ENCODE assay signal across 8 cellular contexts in the genomic region with DNA sequence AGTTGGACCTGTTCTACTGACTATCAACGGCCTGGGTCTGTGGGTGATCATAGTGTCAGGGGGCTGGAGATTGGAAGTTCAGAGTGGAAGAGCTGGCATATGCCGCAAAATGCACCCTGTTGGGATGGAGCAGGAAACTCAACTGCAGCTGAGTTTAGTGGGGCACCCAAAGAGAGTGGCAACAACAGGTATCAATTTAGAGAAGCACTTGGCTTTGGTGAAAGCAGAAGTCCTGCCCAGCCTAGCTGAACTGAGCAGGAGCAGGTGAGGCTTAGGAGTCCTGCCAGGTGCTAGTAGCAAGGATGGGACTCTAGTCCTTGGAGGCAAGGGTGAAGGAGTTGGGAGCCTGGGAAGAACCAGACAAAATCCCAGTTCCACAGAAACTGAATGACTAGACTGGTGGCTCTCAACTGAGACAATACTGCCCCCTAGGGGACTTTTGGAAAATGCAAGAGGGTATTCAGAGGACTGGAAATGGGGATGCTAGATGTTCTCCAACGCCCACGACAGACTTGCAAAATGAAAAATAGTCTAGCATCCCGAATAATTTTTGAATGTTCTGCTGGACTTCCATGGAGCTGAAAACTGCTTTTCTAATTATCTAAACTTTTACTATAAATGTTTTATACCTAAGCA. TPM values are rescaled to one million over a fixed set of nuclear protein-coding genes. Genes with fewer than 3 reads are reported as not detected.
DNase-seq lines count a peak whose midpoint lies in the region; ATAC-seq and TF ChIP-seq lines count a peak whose summit lies in the region.

No MANE protein-coding gene starts in this region.

- H3K4me3 Mint-ChIP-seq in activated T-helper 2 cell treated with anti-CD3 and anti-CD28 coated beads, Interferon-gamma antibody, Interleukin-2, Interleukin-4, amounts not matched to agents 10 μg/mL and 5 μg/mL and 100 μg/mL, durations not matched to agents 14 hours and 24 hours and 36 hours (ENCODE audit: low read depth), result no peak overlapping the region

- H4K91ac ChIP-seq in trophoblast cell (ENCODE audit: low read depth, low read length), result peak overlapping the region; percentile 19

- H3K27ac ChIP-seq in PC-3 (ENCODE audit: low read length), result no peak overlapping the region
- peak overlapping the region; percentile 65 for H3K27ac ChIP-seq in foreskin keratinocyte
- no peak overlapping the region for H3K27ac ChIP-seq in trophoblast cell (ENCODE audit: low read depth, low read length)

- POLR2A ChIA-PET in PC-3 (lab: Charles Lee; ENCODE audit: unreplicated experiment), result no interaction called here

- H3K9me2 ChIP-seq in PC-3 (replicated peaks; ENCODE audit: low read length), result no peaks in the 10 kb centered on the region

- H3K36me3 ChIP-seq in PC-3 (ENCODE audit: low read depth, low read length) (no peaks in the 10 kb centered on the region), trophoblast cell (ENCODE audit: control insufficient read depth in 1 of 2, insufficient read depth in 2 of 2, low read length in 2 of 2) (no peaks in the 10 kb centered on the region)

- no peak overlapping the region for H3K27ac Mint-ChIP-seq in activated T-helper 2 cell treated with anti-CD3 and anti-CD28 coated beads, Interferon-gamma antibody, Interleukin-2, Interleukin-4, amounts not matched to agents 10 μg/mL and 5 μg/mL and 100 μg/mL, durations not matched to agents 14 hours and 24 hours and 36 hours

- no TSS peak for BruUV-seq in PC-3 (replicated peaks; lab: Mats Ljungman, UMichigan)

- H3K4me1 ChIP-seq in PC-3 (ENCODE audit: insufficient read depth, low read length) (peaks cover 45% of the 10 kb centered on the region), foreskin keratinocyte (peaks cover 11% of the 10 kb centered on the region), trophoblast cell (ENCODE audit: control insufficient read depth in 1 of 2, insufficient read depth in 2 of 2, low read length in 2 of 2) (peaks cover 0 to 7% of the 10 kb centered on the region in 2 experiments)

- H2BK5ac ChIP-seq in trophoblast cell (ENCODE audit: low read depth, low read length, poor library complexity), result no peak overlapping the region

- ATAC-seq in activated CD4-positive, CD25-positive, alpha-beta regulatory T cell treated with anti-CD3 and anti-CD28 coated beads, Interleukin-2, amount 50 U/mL, for 24 hours, result no peak
- peak; percentile 64 for ATAC-seq in PC-3
- peak; percentile 59 for ATAC-seq in foreskin keratinocyte
- ATAC-seq in HG03139 (IDR thresholded peaks at IDR 0.05; ENCODE audit: unreplicated experiment), result no peak

- H3K36me3 Mint-ChIP-seq in activated T-helper 2 cell treated with anti-CD3 and anti-CD28 coated beads, Interferon-gamma antibody, Interleukin-2, Interleukin-4, amounts not matched to agents 10 μg/mL and 5 μg/mL and 100 μg/mL, durations not matched to agents 14 hours and 24 hours and 36 hours (ENCODE audit: low read depth), result no peaks in the 10 kb centered on the region

- H3K23ac ChIP-seq in trophoblast cell (ENCODE audit: low read length), result no peak overlapping the region

- WGBS in trophoblast cell (ENCODE audit: extremely low coverage, insufficient coverage, insufficient read length), result no CpG with 5 or more reads among the region's 5 CpGs

- TF ChIP-seq CTCF in PC-3 (conservative IDR thresholded peaks at IDR 0.05; ENCODE audit: low read depth, low read length), result peak; percentile 78
- peak; percentile 78 for TF ChIP-seq CTCF in foreskin keratinocyte (conservative IDR thresholded peaks at IDR 0.05)

- H3K27me3 Mint-ChIP-seq in activated T-helper 2 cell treated with anti-CD3 and anti-CD28 coated beads, Interferon-gamma antibody, Interleukin-2, Interleukin-4, amounts not matched to agents 10 μg/mL and 5 μg/mL and 100 μg/mL, durations not matched to agents 14 hours and 24 hours and 36 hours (ENCODE audit: low read depth), result peaks cover 2% of the 10 kb centered on the region

- peaks cover 4% of the 10 kb centered on the region for H3K4me1 Mint-ChIP-seq in activated T-helper 2 cell treated with anti-CD3 and anti-CD28 coated beads, Interferon-gamma antibody, Interleukin-2, Interleukin-4, amounts not matched to agents 10 μg/mL and 5 μg/mL and 100 μg/mL, durations not matched to agents 14 hours and 24 hours and 36 hours (ENCODE audit: low read depth)

- H3K14ac ChIP-seq in trophoblast cell (ENCODE audit: low read length), result no peak overlapping the region

- H3K4me3 ChIP-seq in PC-3 (ENCODE audit: low read length), result no peak overlapping the region
- no peak overlapping the region for H3K4me3 ChIP-seq in trophoblast cell (ENCODE audit: low read depth, low read length)

- H2BK12ac ChIP-seq in trophoblast cell (ENCODE audit: low read length), result no peak overlapping the region

- H3K9me3 Mint-ChIP-seq in activated T-helper 2 cell treated with anti-CD3 and anti-CD28 coated beads, Interferon-gamma antibody, Interleukin-2, Interleukin-4, amounts not matched to agents 10 μg/mL and 5 μg/mL and 100 μg/mL, durations not matched to agents 14 hours and 24 hours and 36 hours, result no peaks in the 10 kb centered on the region

- H3K4me2 ChIP-seq in PC-3 (ENCODE audit: low read length) (no peak overlapping the region), trophoblast cell (ENCODE audit: low read length) (no peak overlapping the region)

- H3K4ac ChIP-seq in trophoblast cell (ENCODE audit: low read depth, low read length), result no peak overlapping the region

- H2AFZ ChIP-seq in PC-3 (ENCODE audit: low read length) (no peak overlapping the region), trophoblast cell (ENCODE audit: insufficient read depth, low read length, poor library complexity) (no peak overlapping the region)

- no peaks in the 10 kb centered on the region for H3K79me1 ChIP-seq in trophoblast cell (ENCODE audit: low read length)

- H2BK120ac ChIP-seq in trophoblast cell (ENCODE audit: insufficient read depth, low read length, poor library complexity), result no peak overlapping the region

- CTCF ChIA-PET in PC-3 (lab: Charles Lee), result no interaction called here

- no peaks in the 10 kb centered on the region for H3K79me2 ChIP-seq in PC-3 (ENCODE audit: low read length)
- no peaks in the 10 kb centered on the region for H3K79me2 ChIP-seq in trophoblast cell (ENCODE audit: control insufficient read depth, insufficient read depth, low read length, poor library complexity)

- intact Hi-C loops in PC-3 (cut with micrococcal nuclease), result loop anchor here (1.0 to 2.0 kb wide), 3 partner anchors 85 to 252 kb away; no protein-coding TSS in a partner anchor
- intact Hi-C loops in activated T-helper 2 cell treated with anti-CD3 and anti-CD28 coated beads, Interferon-gamma antibody, Interleukin-2, Interleukin-4, amounts not matched to agents 10 μg/mL and 5 μg/mL and 100 μg/mL, durations not matched to agents 14 hours and 24 hours and 36 hours (cut with micrococcal nuclease), result loop anchor here (1.0 kb wide), 2 partner anchors 248 to 252 kb away; no protein-coding TSS in a partner anchor

- no peaks in the 10 kb centered on the region for H3K9me3 ChIP-seq in PC-3 (ENCODE audit: low read length)
- no peaks in the 10 kb centered on the region for H3K9me3 ChIP-seq in trophoblast cell (ENCODE audit: insufficient read depth, low read depth, low read length)

- H4K8ac ChIP-seq in trophoblast cell (ENCODE audit: low read depth, low read length), result no peak overlapping the region

- H3K18ac ChIP-seq in trophoblast cell (ENCODE audit: low read length), result no peak overlapping the region

- peak; percentile 0 to 13 (median 4) for DNase-seq in activated CD4-positive, CD25-positive, alpha-beta regulatory T cell (lab: John Stamatoyannopoulos, UW)
- DNase-seq in HT-29 (ENCODE audit: low spot score) (peak; percentile 86), PC-3 (peak; percentile 84), foreskin keratinocyte (no peak), trophoblast cell (peak in 1 of 2 donors; percentile 84)
- DNase-seq in activated T-helper 2 cell treated with anti-CD3 and anti-CD28 coated beads, Interferon-gamma antibody, Interleukin-2, Interleukin-4, amounts not matched to agents 10 μg/mL and 5 μg/mL and 100 μg/mL, durations not matched to agents 14 hours and 24 hours and 36 hours (ENCODE audit: low spot score), result peak; percentile 10

- no peaks in the 10 kb centered on the region for H3F3A ChIP-seq in PC-3 (ENCODE audit: low read length, unreplicated experiment)

- no peak overlapping the region for H4K12ac ChIP-seq in trophoblast cell (ENCODE audit: low read depth, low read length)

- H3K9ac ChIP-seq in PC-3 (ENCODE audit: low read length) (no peak overlapping the region), trophoblast cell (ENCODE audit: low read length) (no peak overlapping the region)

- H3K27me3 ChIP-seq in PC-3 (ENCODE audit: low read length), result no peaks in the 10 kb centered on the region
- no peaks in the 10 kb centered on the region for H3K27me3 ChIP-seq in foreskin keratinocyte
- no peaks in the 10 kb centered on the region for H3K27me3 ChIP-seq in trophoblast cell (ENCODE audit: insufficient read depth, low read length)

- H2AK5ac ChIP-seq in trophoblast cell (ENCODE audit: low read length), result no peak overlapping the region

- H4K20me1 ChIP-seq in PC-3 (ENCODE audit: low read length), result no peaks in the 10 kb centered on the region

RNA-seq across cellular contexts. Expression of a gene that starts 49.4 kb away (rescaled TPM):
- 0.03 TPM in 1 of 2 replicates, not detected in the other for total RNA-seq in HT-29 (2014; rRNA removed; shearing (Covaris generic))
- 0.23 and 0.29 TPM in 2 replicates for total RNA-seq in PC-3 (2014; rRNA removed)
- not detected in 2 replicates for total RNA-seq in activated T-helper 2 cell treated with anti-CD3 and anti-CD28 coated beads, Interferon-gamma antibody, Interleukin-2, Interleukin-4, amounts not matched to agents 10 μg/mL and 5 μg/mL and 100 μg/mL, durations not matched to agents 14 hours and 24 hours and 36 hours
- 0.07 and 0.11 TPM in 2 replicates for total RNA-seq in foreskin keratinocyte
- 0.03 TPM in 2 replicates for polyA plus RNA-seq in foreskin keratinocyte
- polyA plus RNA-seq in trophoblast cell (2013), result 0.14 and 0.15 TPM in 2 replicates

Comparison
In these comparisons a context has a peak if more than half of its experiments do, and no peak if none do; other contexts are left out.
1. DNase-seq: peak in activated CD4-positive, CD25-positive, alpha-beta regulatory T cell (4 of 4), HT-29 (single experiment), PC-3 (single experiment) and activated T-helper 2 cell treated with anti-CD3 and anti-CD28 coated beads, Interferon-gamma antibody, Interleukin-2, Interleukin-4, amounts not matched to agents 10 μg/mL and 5 μg/mL and 100 μg/mL, durations not matched to agents 14 hours and 24 hours and 36 hours (single experiment); none in foreskin keratinocyte (0 of 2).
2. ATAC-seq: peak in PC-3 (single experiment) and foreskin keratinocyte (single experiment); none in activated CD4-positive, CD25-positive, alpha-beta regulatory T cell treated with anti-CD3 and anti-CD28 coated beads, Interleukin-2, amount 50 U/mL, for 24 hours (0 of 2) and HG03139 (single experiment).